In genomic region chr9:33140406-33141360, GRCh38 we compare ENCODE assay signal across 1 cellular context.
TF ChIP-seq lines count a peak whose summit lies in the region.

No MANE protein-coding gene starts in this region.

TF ChIP-seq in HepG2, 621 proteins besides CTCF, POLR2A, EP300 and RAD21:
- TF ChIP-seq ATF2 (CRISPR knock-in tag; IDR thresholded peaks at IDR 0.05) (no peak), ZNF709 (CRISPR knock-in tag; IDR thresholded peaks at IDR 0.05) (no peak), FUBP1 (CRISPR knock-in tag; IDR thresholded peaks at IDR 0.05; ENCODE audit: borderline replicate concordance) (no peak), EED (CRISPR knock-in tag; IDR thresholded peaks at IDR 0.05) (no peak), PATZ1 (CRISPR knock-in tag; IDR thresholded peaks at IDR 0.05) (no peak), MEIS1 (CRISPR knock-in tag; IDR thresholded peaks at IDR 0.05; ENCODE audit: borderline replicate concordance) (no peak), LRRFIP1 (CRISPR knock-in tag; conservative IDR thresholded peaks at IDR 0.05) (no peak)
